In the genomic region with DNA sequence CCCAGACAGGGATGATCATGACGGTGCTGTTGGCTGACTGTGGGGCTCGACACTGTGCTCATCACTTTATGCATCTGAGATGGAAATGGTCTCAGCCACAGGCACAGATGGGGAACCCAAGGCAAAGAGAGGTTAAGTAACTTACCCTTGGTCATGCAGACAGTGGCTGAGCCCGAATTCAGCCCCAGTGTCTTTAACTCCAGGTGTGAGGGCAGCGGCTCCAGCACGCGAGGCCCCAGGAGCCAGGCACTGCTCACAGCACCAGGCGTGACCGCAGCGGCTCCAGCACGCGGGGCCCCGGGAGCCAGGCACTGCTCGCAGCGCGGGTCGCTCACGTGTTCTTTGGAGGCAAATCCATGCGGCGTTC, we compare ENCODE assay signal across 17 cellular contexts. TPM values are rescaled to one million over a fixed set of nuclear protein-coding genes. Genes with fewer than 3 reads are reported as not detected.
DNase-seq lines count a peak whose midpoint lies in the region; ATAC-seq and TF ChIP-seq lines count a peak whose summit lies in the region.
"Had no signal": no experiment of that assay in that cellular context is flagged by ENCODE, and none has a peak within 500 bp of the region (broad histone marks: within the 10 kb centered on the region; RNA-seq: fewer than 3 reads in every experiment).

No MANE protein-coding gene starts in this region.

- TF ChIP-seq CTCF in endodermal cell (conservative IDR thresholded peaks at IDR 0.05) (no peak), upper lobe of left lung (IDR thresholded peaks at IDR 0.05) (no peak)

- no peaks in the 10 kb centered on the region for H3K9me3 Mint-ChIP-seq in activated naive CD4-positive, alpha-beta T cell treated with anti-CD3 and anti-CD28 coated beads for 36 hours
- H3K9me3 Mint-ChIP-seq in endodermal cell: no peaks in the 10 kb centered on the region

- no peak for ATAC-seq in upper lobe of left lung (ENCODE audit: low FRiP score in 2 of 2)
- ATAC-seq: HepG2, Panc1 had no signal

- peaks cover 5% of the 10 kb centered on the region for H3K27me3 Mint-ChIP-seq in activated naive CD4-positive, alpha-beta T cell treated with anti-CD3 and anti-CD28 coated beads for 36 hours (ENCODE audit: low read depth)
- no peaks in the 10 kb centered on the region for H3K27me3 Mint-ChIP-seq in endodermal cell (ENCODE audit: insufficient read depth)

- no peak overlapping the region for H3K4me2 ChIP-seq in neuronal stem cell (ENCODE audit: insufficient read depth, low read length, poor library complexity, severe bottlenecking)

- peak overlapping the region; percentile 74 for H3K18ac ChIP-seq in neuronal stem cell (ENCODE audit: low read length)

- peak; percentile 10 for DNase-seq in activated naive CD4-positive, alpha-beta T cell treated with anti-CD3 and anti-CD28 coated beads, Interleukin-2, amount 50 U/mL, for 16 hours
- DNase-seq in activated naive CD4-positive, alpha-beta T cell treated with anti-CD3 and anti-CD28 coated beads for 36 hours: no peak
- DNase-seq in endodermal cell (peak; percentile 35), neuronal stem cell (ENCODE audit: low spot score) (no peak), upper lobe of left lung (peak; percentile 18 to 75), NCI-H226 (no peak), 8988T (no peak), GDM1 (lab: John Stamatoyannopoulos, UW) (no peak)
- DNase-seq: DMS 273 treated with DMSO at 0.1 percent for 48 hours, MG63, NCI-H1092, NCI-H524, SHP77 had no signal

- no peak overlapping the region for H3K4me3 ChIP-seq in endodermal cell (ENCODE audit: low read length)
- H3K4me3 ChIP-seq in neuronal stem cell (ENCODE audit: low read length in 2 of 2): no peak overlapping the region
- no peak overlapping the region for H3K4me3 ChIP-seq in upper lobe of left lung
- H3K4me3 ChIP-seq: MG63 had no signal

- no peak overlapping the region for H3K23ac ChIP-seq in neuronal stem cell (ENCODE audit: low read depth, low read length, poor library complexity)

- H3K27ac ChIP-seq in endodermal cell (ENCODE audit: low read depth, low read length) (no peak overlapping the region), neuronal stem cell (replicated peaks; ENCODE audit: low read length) (no peak overlapping the region), upper lobe of left lung (no peak overlapping the region)

- CTCF ChIA-PET in activated naive CD4-positive, alpha-beta T cell treated with anti-CD3 and anti-CD28 coated beads for 36 hours (lab: Charles Lee): no interaction called here

- H2BK12ac ChIP-seq in neuronal stem cell (ENCODE audit: low read length): peak overlapping the region; percentile 86

- no peaks in the 10 kb centered on the region for H3K36me3 ChIP-seq in endodermal cell (ENCODE audit: control insufficient read depth, insufficient read depth, low read length)
- H3K36me3 ChIP-seq in neuronal stem cell (replicated peaks in 1 of 2; ENCODE audit: control insufficient read depth in 2 of 2, insufficient read depth in 2 of 2, low read length in 2 of 2): no peaks in the 10 kb centered on the region
- no peaks in the 10 kb centered on the region for H3K36me3 ChIP-seq in upper lobe of left lung
- H3K36me3 ChIP-seq: MG63 had no signal

- no peak for TF ChIP-seq EP300 in upper lobe of left lung (IDR thresholded peaks at IDR 0.05)

- H3K79me1 ChIP-seq in neuronal stem cell (ENCODE audit: low read depth, low read length): no peaks in the 10 kb centered on the region

- no peak for TF ChIP-seq POLR2A in upper lobe of left lung (IDR thresholded peaks at IDR 0.05)

- H3K36me3 Mint-ChIP-seq in activated naive CD4-positive, alpha-beta T cell treated with anti-CD3 and anti-CD28 coated beads for 36 hours (ENCODE audit: low read depth): no peaks in the 10 kb centered on the region
- no peaks in the 10 kb centered on the region for H3K36me3 Mint-ChIP-seq in endodermal cell (ENCODE audit: low read depth)

- H3K4me1 Mint-ChIP-seq in activated naive CD4-positive, alpha-beta T cell treated with anti-CD3 and anti-CD28 coated beads for 36 hours (ENCODE audit: low read depth): no peaks in the 10 kb centered on the region
- H3K4me1 Mint-ChIP-seq in endodermal cell: no peaks in the 10 kb centered on the region

- H3K27me3 ChIP-seq in endodermal cell (ENCODE audit: control insufficient read depth, insufficient read depth, low read length, poor library complexity, severe bottlenecking): no peaks in the 10 kb centered on the region
- no peaks in the 10 kb centered on the region for H3K27me3 ChIP-seq in neuronal stem cell (ENCODE audit: control insufficient read depth in 3 of 3, insufficient read depth in 3 of 3, low read depth in 1 of 3, low read length in 3 of 3)
- H3K27me3 ChIP-seq in upper lobe of left lung: no peaks in the 10 kb centered on the region
- H3K27me3 ChIP-seq: MG63 had no signal

- H4K91ac ChIP-seq in neuronal stem cell (ENCODE audit: low read depth, low read length, poor library complexity): peak overlapping the region; percentile 16

- peak overlapping the region; percentile 12 for H3K4ac ChIP-seq in neuronal stem cell (ENCODE audit: low read length)

- H3K27ac Mint-ChIP-seq in activated naive CD4-positive, alpha-beta T cell treated with anti-CD3 and anti-CD28 coated beads for 36 hours: no peak overlapping the region
- peak overlapping the region; percentile 1 for H3K27ac Mint-ChIP-seq in endodermal cell

- peak overlapping the region; percentile 78 for H2AK5ac ChIP-seq in neuronal stem cell (ENCODE audit: low read depth, low read length)

- no peak overlapping the region for H2BK5ac ChIP-seq in neuronal stem cell (ENCODE audit: low read length)

- H2AFZ ChIP-seq in neuronal stem cell (ENCODE audit: low read length): no peak overlapping the region

- no peak overlapping the region for H3K9ac ChIP-seq in endodermal cell (ENCODE audit: extremely low read depth, low read length, poor library complexity, severe bottlenecking)
- H3K9ac ChIP-seq in neuronal stem cell (ENCODE audit: low read depth, low read length, poor library complexity): peak overlapping the region; percentile 22

- H3K4me1 ChIP-seq in endodermal cell (ENCODE audit: control insufficient read depth, insufficient read depth, low read length): no peaks in the 10 kb centered on the region
- H3K4me1 ChIP-seq in neuronal stem cell (ENCODE audit: control insufficient read depth in 2 of 2, insufficient read depth in 1 of 2, low read depth in 1 of 2, low read length in 2 of 2): peaks cover 0 to 10% of the 10 kb centered on the region in 2 donors
- peaks cover 0 to 7% (median 2%) of the 10 kb centered on the region in 4 donors for H3K4me1 ChIP-seq in upper lobe of left lung

- WGBS in endodermal cell (ENCODE audit: insufficient coverage in 1 of 2, insufficient read length in 1 of 2), 2 experiments: 93 to 99% methylated on average over 17 to 19 of the region's 19 CpGs
- WGBS in neuronal stem cell (ENCODE audit: extremely low coverage in 2 of 2, insufficient read length in 2 of 2, insufficient replicate concordance in 1 of 2), 2 donors: no CpG with 5 or more reads among the region's 19 CpGs
- 94 to 95% methylated on average over 13 to 19 of the region's 19 CpGs for WGBS in upper lobe of left lung, 2 donors

- H2BK120ac ChIP-seq in neuronal stem cell (ENCODE audit: low read depth, low read length): no peak overlapping the region

- no peak overlapping the region for H3K14ac ChIP-seq in neuronal stem cell (ENCODE audit: low read length)

- H3K9me3 ChIP-seq in endodermal cell (ENCODE audit: control insufficient read depth, low read length) (no peaks in the 10 kb centered on the region), neuronal stem cell (replicated peaks in 1 of 2; ENCODE audit: control insufficient read depth in 2 of 2, insufficient read depth in 1 of 2, low read depth in 1 of 2, low read length in 2 of 2) (no peaks in the 10 kb centered on the region), upper lobe of left lung (no peaks in the 10 kb centered on the region)
- H3K9me3 ChIP-seq: MG63 had no signal

- intact Hi-C loops in activated naive CD4-positive, alpha-beta T cell treated with anti-CD3 and anti-CD28 coated beads for 36 hours (cut with micrococcal nuclease): no loop called here

- H2BK15ac ChIP-seq in neuronal stem cell (ENCODE audit: low read length): no peak overlapping the region

- no peak overlapping the region for H4K8ac ChIP-seq in neuronal stem cell (ENCODE audit: low read depth, low read length)

- no peak overlapping the region for H3K4me3 Mint-ChIP-seq in activated naive CD4-positive, alpha-beta T cell treated with anti-CD3 and anti-CD28 coated beads for 36 hours
- no peak overlapping the region for H3K4me3 Mint-ChIP-seq in endodermal cell

RNA-seq across cellular contexts. Expression of a gene that starts 45.3 kb away (rescaled TPM):
- total RNA-seq in activated naive CD4-positive, alpha-beta T cell treated with anti-CD3 and anti-CD28 coated beads for 36 hours: not detected
- total RNA-seq in endodermal cell: not detected
- polyA plus RNA-seq in endodermal cell (2013, experiment 1 of 2): not detected
- not detected for polyA plus RNA-seq in endodermal cell (2013, experiment 2 of 2)
- polyA plus RNA-seq in neuronal stem cell (2013, experiment 1 of 2): not detected
- not detected for polyA plus RNA-seq in neuronal stem cell (2013, experiment 2 of 2)
- total RNA-seq in upper lobe of left lung: 100 to 1,000 TPM in 1 of 6 donors, 10 to 100 TPM in 5; 11.5 to 147 (median 19.7) TPM
- total RNA-seq: Daoy, H4, HepG2 had no signal
- polyA plus RNA-seq: HepG2 had no signal

Comparison
In these comparisons a context has a peak if more than half of its experiments do, and no peak if none do; other contexts are left out.
1. DNase-seq: peak in activated naive CD4-positive, alpha-beta T cell treated with anti-CD3 and anti-CD28 coated beads, Interleukin-2, amount 50 U/mL, for 16 hours (single experiment), endodermal cell (single experiment) and upper lobe of left lung (2 of 2); none in activated naive CD4-positive, alpha-beta T cell treated with anti-CD3 and anti-CD28 coated beads for 36 hours (single experiment), neuronal stem cell (single experiment), NCI-H226 (single experiment), 8988T (single experiment) and GDM1 (single experiment).
2. RNA of a gene that starts 45.3 kb away (total RNA-seq): 11.5 to 147 TPM in upper lobe of left lung; not detected in activated naive CD4-positive, alpha-beta T cell treated with anti-CD3 and anti-CD28 coated beads for 36 hours and not detected in endodermal cell; every median in the first group is over 10 times any median in the second.